19 cellular contexts compared by ENCODE assay signal in genomic region chrX:132235488-132235887, GRCh38. TPM values are rescaled to one million over a fixed set of nuclear protein-coding genes. Genes with fewer than 3 reads are reported as not detected.
A peak's percentile ranks its signal among the peaks of the same experiment; 100 is the strongest.
DNase-seq lines count a peak whose midpoint lies in the region; ATAC-seq, FAIRE-seq and TF ChIP-seq lines count a peak whose summit lies in the region.
"Had no signal": no experiment of that assay in that cellular context is flagged by ENCODE, and none has a peak within 500 bp of the region (broad histone marks: within the 10 kb centered on the region; RNA-seq: fewer than 3 reads in every experiment).

No MANE protein-coding gene starts in this region.

- H3K27me3 Mint-ChIP-seq in Caco-2 (ENCODE audit: insufficient read depth, unreplicated experiment), result no peaks in the 10 kb centered on the region
- H3K27me3 Mint-ChIP-seq: B cell; CD4-positive, alpha-beta T cell had no signal

- H3K27ac ChIP-seq in K562 (ENCODE audit: extremely low read depth, low read depth, low read length), result no peak overlapping the region
- no peak overlapping the region for H3K27ac ChIP-seq in pancreas
- H3K27ac ChIP-seq in uterus, result no peak overlapping the region
- H3K27ac ChIP-seq: BLaER1 treated with 17β-estradiol and CSF1 and Interleukin-3, amounts not matched to agents 10 nM and 100 nM; C4-2B had no signal

- H3K4me1 Mint-ChIP-seq in Caco-2 (ENCODE audit: low read depth, unreplicated experiment), result peaks cover 7% of the 10 kb centered on the region

- peaks cover 5% of the 10 kb centered on the region for H3K36me3 Mint-ChIP-seq in Caco-2 (ENCODE audit: insufficient read depth, unreplicated experiment)
- H3K36me3 Mint-ChIP-seq: CD8-positive, alpha-beta T cell had no signal

- H3K9me1 ChIP-seq in K562 (ENCODE audit: control insufficient read depth, insufficient read depth, low read length), result no peaks in the 10 kb centered on the region

- H3K27ac Mint-ChIP-seq in Caco-2 (ENCODE audit: unreplicated experiment), result peak overlapping the region; percentile 88
- H3K27ac Mint-ChIP-seq: B cell; CD4-positive, alpha-beta T cell; CD8-positive, alpha-beta T cell had no signal

- no peak overlapping the region for H2AFZ ChIP-seq in K562 (ENCODE audit: low read depth, low read length)

- H3K4me3 ChIP-seq in Caco-2 (ENCODE audit: low read depth, low read length) (no peak overlapping the region), K562 (no peak overlapping the region), pancreas (no peak overlapping the region), uterus (no peak overlapping the region)
- H3K4me3 ChIP-seq: BLaER1 treated with 17β-estradiol and CSF1 and Interleukin-3, amounts not matched to agents 10 nM and 100 nM had no signal

- no peak for ATAC-seq in K562
- ATAC-seq in pancreas, result no peak
- ATAC-seq: CD8-positive, alpha-beta T cell had no signal

- H3K9me3 ChIP-seq in Caco-2 (no peaks in the 10 kb centered on the region), K562 (replicated peaks; ENCODE audit: control insufficient read depth, insufficient read depth, low read depth, low read length) (no peaks in the 10 kb centered on the region), pancreas (no peaks in the 10 kb centered on the region), uterus (no peaks in the 10 kb centered on the region)

- no peak overlapping the region for H3K9ac ChIP-seq in K562 (ENCODE audit: insufficient read depth in 1 of 2, low read depth in 2 of 2, low read length in 2 of 2)
- H3K9ac ChIP-seq: BLaER1 treated with 17β-estradiol and CSF1 and Interleukin-3, amounts not matched to agents 10 nM and 100 nM had no signal

- BruUV-seq in Caco-2 (replicated peaks; lab: Mats Ljungman, UMichigan) (no TSS peak), K562 (replicated peaks; lab: Mats Ljungman, UMichigan) (no TSS peak)

- FAIRE-seq in K562 (lab: Jason Lieb, UNC), result no peak
- FAIRE-seq in pancreas (lab: Jason Lieb, UNC), result peak; percentile 34
- FAIRE-seq: A204.1, G401.6, GM12891 had no signal

- intact Hi-C loops in Caco-2 (cut with micrococcal nuclease; ENCODE audit: unreplicated experiment) (no loop called here), K562 (cut with micrococcal nuclease) (no loop called here), pancreas (cut with DNase I) (no loop called here), uterus (cut with DNase I; ENCODE audit: low total_unique reads) (no loop called here)

- H3K9me3 Mint-ChIP-seq in Caco-2 (ENCODE audit: unreplicated experiment), result no peaks in the 10 kb centered on the region
- H3K9me3 Mint-ChIP-seq: CD4-positive, alpha-beta T cell; CD8-positive, alpha-beta T cell had no signal

- POLR2A ChIA-PET in Caco-2 (lab: Charles Lee), result no interaction called here
- POLR2A ChIA-PET in K562 (lab: Yijun Ruan, JAX), result no interaction called here

- no peaks in the 10 kb centered on the region for H4K20me1 ChIP-seq in K562 (replicated peaks; ENCODE audit: control insufficient read depth, insufficient read depth, low read length)
- H4K20me1 ChIP-seq: BLaER1 treated with 17β-estradiol and CSF1 and Interleukin-3, amounts not matched to agents 10 nM and 100 nM had no signal

- H3K4me2 ChIP-seq in K562 (ENCODE audit: insufficient read depth, low read length), result no peak overlapping the region
- H3K4me2 ChIP-seq: BLaER1 treated with 17β-estradiol and CSF1 and Interleukin-3, amounts not matched to agents 10 nM and 100 nM had no signal

- H3K79me2 ChIP-seq in K562 (ENCODE audit: control insufficient read depth, insufficient read depth, low read length), result no peaks in the 10 kb centered on the region

- CTCF ChIA-PET in Caco-2 (lab: Charles Lee) (no interaction called here), K562 (lab: Yijun Ruan, JAX; ENCODE audit: low intra/inter-chr PET ratio) (no interaction called here)

- no peak for TF ChIP-seq CTCF in Caco-2 (IDR thresholded peaks at IDR 0.05; ENCODE audit: insufficient read depth in 1 of 2, low read depth in 1 of 2, low read length in 1 of 2, severe bottlenecking in 1 of 2, unreplicated experiment in 1 of 2)
- no peak for TF ChIP-seq CTCF in K562 (IDR thresholded peaks at IDR 0.05 in 2 of 3, conservative IDR thresholded peaks at IDR 0.05 in 1 of 3; ENCODE audit: insufficient read depth in 2 of 3, low read depth in 1 of 3, low read length in 3 of 3)
- no peak for TF ChIP-seq CTCF in pancreas (IDR thresholded peaks at IDR 0.05)
- no peak for TF ChIP-seq CTCF in uterus (IDR thresholded peaks at IDR 0.05)

- H3K4me1 ChIP-seq in Caco-2 (peaks cover 20% of the 10 kb centered on the region), K562 (replicated peaks in 1 of 2; ENCODE audit: control insufficient read depth in 2 of 2, insufficient read depth in 2 of 2, low read length in 2 of 2) (0 out of 5 replicates have a peak, but pooled peaks cover 0 to 3% of the 10 kb centered on the region in 2 experiments), pancreas (no peaks in the 10 kb centered on the region), uterus (no peaks in the 10 kb centered on the region)
- H3K4me1 ChIP-seq: BLaER1 treated with 17β-estradiol and CSF1 and Interleukin-3, amounts not matched to agents 10 nM and 100 nM had no signal

- 23% methylated on average over 5 of the region's 5 CpGs for WGBS in K562 (ENCODE audit: insufficient coverage, low coverage, missing lambda C conversion rate)
- WGBS in pancreas, 2 donors, result 63 to 77% methylated on average over 5 of the region's 5 CpGs

- no peak for TF ChIP-seq POLR2A in K562 (conservative IDR thresholded peaks at IDR 0.05)
- no peak for TF ChIP-seq POLR2A in uterus (IDR thresholded peaks at IDR 0.05)

- no peak overlapping the region for H3K4me3 Mint-ChIP-seq in Caco-2 (ENCODE audit: unreplicated experiment)
- H3K4me3 Mint-ChIP-seq: B cell; CD4-positive, alpha-beta T cell; CD8-positive, alpha-beta T cell had no signal

- H3K27me3 ChIP-seq in Caco-2 (replicated peaks; ENCODE audit: control insufficient read depth, insufficient read depth, low read length) (no peaks in the 10 kb centered on the region), K562 (ENCODE audit: control insufficient read depth in 2 of 2, insufficient read depth in 2 of 2, low read length in 2 of 2) (no peaks in the 10 kb centered on the region), pancreas (no peaks in the 10 kb centered on the region), uterus (no peaks in the 10 kb centered on the region)

- TF ChIP-seq RAD21 in K562 (CRISPR knock-in tag; conservative IDR thresholded peaks at IDR 0.05 in 1 of 2, IDR thresholded peaks at IDR 0.05 in 1 of 2), result no peak

- DNase-seq in Caco-2 (no peak), K562 (ENCODE audit: extremely low read depth in 1 of 4, low spot score in 3 of 4) (no peak), pancreas (no peak), HuH-7.5 (ENCODE audit: low spot score) (no peak), cerebellar cortex (ENCODE audit: low spot score) (no peak), uterus (no peak)
- DNase-seq: 8988T; AML-193; CD4-positive, alpha-beta T cell; CD8-positive, alpha-beta T cell; DMS 273 treated with DMSO at 0.1 percent for 48 hours; DMS79 treated with DMSO at 0.1 percent for 48 hours; GF-D8 had no signal

- H3K36me3 ChIP-seq in Caco-2 (ENCODE audit: control insufficient read depth, insufficient read depth, low read length) (no peaks in the 10 kb centered on the region), K562 (ENCODE audit: control insufficient read depth, insufficient read depth, low read length) (no peaks in the 10 kb centered on the region), pancreas (no peaks in the 10 kb centered on the region), uterus (no peaks in the 10 kb centered on the region)
- H3K36me3 ChIP-seq: BLaER1 treated with 17β-estradiol and CSF1 and Interleukin-3, amounts not matched to agents 10 nM and 100 nM had no signal

- in situ Hi-C loops in K562 (cut with MboI), result no loop called here

- no peak for TF ChIP-seq EP300 in K562 (IDR thresholded peaks at IDR 0.05; ENCODE audit: low read length)

TF ChIP-seq in K562, 482 proteins besides CTCF, POLR2A, EP300 and RAD21:
- peak; percentile 26; the same call in 1 of the 2 replicates for TF ChIP-seq C11orf30 (IDR thresholded peaks at IDR 0.05; ENCODE audit: low read depth)
- no peak for TF ChIP-seq CEBPB (tag; IDR thresholded peaks at IDR 0.05)
- TF ChIP-seq SIN3A (IDR thresholded peaks at IDR 0.05; ENCODE audit: borderline replicate concordance in 2 of 2, control insufficient read depth in 1 of 2, low read depth in 2 of 2, low read length in 2 of 2), result no peak
- peak; percentile 74 for TF ChIP-seq ZNF316 (IDR thresholded peaks at IDR 0.05)
- TF ChIP-seq MAFG (tag; conservative IDR thresholded peaks at IDR 0.05), result peak; percentile 16; the same call in 1 of the 2 replicates
- TF ChIP-seq MAFK (IDR thresholded peaks at IDR 0.05; ENCODE audit: low read length), result 0 out of 2 replicates have a peak, but pooled peaks have one; percentile 15
- TF ChIP-seq DDX20 (tag; IDR thresholded peaks at IDR 0.05; ENCODE audit: low read depth), result no peak
- peak; percentile 39 for TF ChIP-seq MAFF (IDR thresholded peaks at IDR 0.05; ENCODE audit: low read length)
- TF ChIP-seq ZNF23 (CRISPR knock-in tag; IDR thresholded peaks at IDR 0.05), result no peak
- TF ChIP-seq ZNF431 (CRISPR knock-in tag; IDR thresholded peaks at IDR 0.05), result no peak
- no peak for TF ChIP-seq ARHGAP35 (IDR thresholded peaks at IDR 0.05; ENCODE audit: partially characterized antibody)
- no peak for TF ChIP-seq ZNF217 (CRISPR knock-in tag; IDR thresholded peaks at IDR 0.05)

RNA-seq across cellular contexts. Expression of gene RAP2C, which starts 16.2 kb away (rescaled TPM):
- 24.9 and 26.6 TPM in 2 replicates for total RNA-seq in Caco-2 (2022)
- 10.3 and 21.0 TPM in 2 replicates for total RNA-seq in K562 (2011; cell fraction: chromatin; rRNA removed; ENCODE audit: low replicate concordance)
- 6.7 and 7.4 TPM in 2 replicates for total RNA-seq in K562 (2011; cell fraction: nucleolus; rRNA removed)
- 11.7 and 26.1 TPM in 2 replicates for total RNA-seq in K562 (2011; cell fraction: nucleoplasm; rRNA removed)
- total RNA-seq in K562 (2014; rRNA removed), result 7.8 and 7.9 TPM in 2 replicates
- 25.9 and 28.7 TPM in 2 replicates for total RNA-seq in K562 (2014; rRNA removed; fragmentation: Illumina TruSeq; extraction: Trizol)
- 23.4 and 26.4 TPM in 2 replicates for total RNA-seq in K562 (2015; rRNA removed; fragmentation: Illumina TruSeq; extraction: Trizol)
- 28.1 and 28.6 TPM in 2 replicates for total RNA-seq in K562 (2021)
- 20.2 and 24.1 TPM in 2 replicates for polyA plus RNA-seq in K562 (2011; rRNA removed)
- polyA plus RNA-seq in K562 (2011; cell fraction: cytosol; rRNA removed), result 9.5 and 9.6 TPM in 2 replicates
- 25.2 and 31.4 TPM in 2 replicates for polyA plus RNA-seq in K562 (2011; cell fraction: nucleus; rRNA removed)
- 18.9 and 24.7 TPM in 2 replicates for polyA plus RNA-seq in K562 (2012)
- polyA plus RNA-seq in K562 (2014; fragmentation: Illumina TruSeq; extraction: Trizol), result 18.6 and 20.8 TPM in 2 replicates
- 10 to 100 TPM; 13.0 to 16.6 TPM for polyA plus RNA-seq in K562 (2014; fragmentation: Nextera tagmentation; extraction: Ambion mirVana)
- polyA plus RNA-seq in K562 (2014; rRNA removed), result 13.9 and 14.9 TPM in 2 replicates
- polyA minus RNA-seq in K562 (2011; rRNA and poly(A)+ RNA removed), result 32.7 TPM in 2 replicates
- polyA minus RNA-seq in K562 (2011; cell fraction: cytosol; rRNA and poly(A)+ RNA removed), result 14.2 and 15.3 TPM in 2 replicates
- 8.6 and 18.0 TPM in 2 replicates for polyA minus RNA-seq in K562 (2011; cell fraction: nucleus; rRNA and poly(A)+ RNA removed)
- total RNA-seq in pancreas, result 10 to 100 TPM in 2 of 6 donors, 1 to 10 TPM in 4; 6.2 to 15.1 (median 8.3) TPM
- 10 to 100 TPM in 1 of 2 donors, 1 to 10 TPM in 1; 7.7 to 10.6 TPM for polyA plus RNA-seq in pancreas
- total RNA-seq in uterus, result 100 to 1,000 TPM in 2 of 4 donors, 10 to 100 TPM in 2; 68.6 to 146 (median 111) TPM
